Comparison of ENCODE assay signal across 13 cellular contexts in genomic region chr22:21861856-21862255, GRCh38. TPM values are rescaled to one million over a fixed set of nuclear protein-coding genes. Genes with fewer than 3 reads are reported as not detected.
DNase-seq lines count a peak whose midpoint lies in the region; ATAC-seq, FAIRE-seq and TF ChIP-seq lines count a peak whose summit lies in the region.
"Had no signal": no experiment of that assay in that cellular context is flagged by ENCODE, and none has a peak within 500 bp of the region (broad histone marks: within the 10 kb centered on the region; RNA-seq: fewer than 3 reads in every experiment).

No MANE protein-coding gene starts in this region.

- peak overlapping the region in 6 of 7 donors; percentile 32 to 69 (median 48) for H3K27ac Mint-ChIP-seq in CD4-positive, alpha-beta memory T cell
- H3K27ac Mint-ChIP-seq in IgD-negative memory B cell: peak overlapping the region; percentile 0 to 86 (median 17)
- H3K27ac Mint-ChIP-seq in naive thymus-derived CD8-positive, alpha-beta T cell: peak overlapping the region in 7 of 10 donors; percentile 26 to 93 (median 50)
- H3K27ac Mint-ChIP-seq: activated naive CD4-positive, alpha-beta T cell treated with anti-CD3 and anti-CD28 coated beads, Interleukin-2, amount 50 U/mL, for 72 hours had no signal

- H3K9ac ChIP-seq in K562 (ENCODE audit: insufficient read depth in 1 of 2, low read depth in 2 of 2, low read length in 2 of 2): no peak overlapping the region

- CTCF ChIA-PET in CD4-positive, alpha-beta memory T cell (lab: Charles Lee; ENCODE audit: partially characterized antibody): interaction anchor here (0.9 kb wide), 1 partner anchor 8 kb away, joined by 4 read pairs; no protein-coding TSS in a partner anchor
- CTCF ChIA-PET in K562 (lab: Yijun Ruan, JAX; ENCODE audit: low intra/inter-chr PET ratio): no interaction called here

- no peak overlapping the region for H3K4me3 ChIP-seq in CD4-positive, alpha-beta memory T cell (ENCODE audit: low read length in 2 of 2)
- no peak overlapping the region for H3K4me3 ChIP-seq in K562

- no TSS peak for BruUV-seq in K562 (replicated peaks; lab: Mats Ljungman, UMichigan)

- no peaks in the 10 kb centered on the region for H3K36me3 ChIP-seq in CD4-positive, alpha-beta memory T cell (ENCODE audit: insufficient read depth, low read length)
- H3K36me3 ChIP-seq in K562 (ENCODE audit: control insufficient read depth, insufficient read depth, low read length): peaks cover 71% of the 10 kb centered on the region

- no peak for TF ChIP-seq RAD21 in K562 (CRISPR knock-in tag; conservative IDR thresholded peaks at IDR 0.05 in 1 of 2, IDR thresholded peaks at IDR 0.05 in 1 of 2)

- H3K9me3 Mint-ChIP-seq in CD4-positive, alpha-beta memory T cell: peaks cover 0 to 2% (median 0%) of the 10 kb centered on the region in 8 donors
- no peaks in the 10 kb centered on the region for H3K9me3 Mint-ChIP-seq in IgD-negative memory B cell
- no peaks in the 10 kb centered on the region for H3K9me3 Mint-ChIP-seq in naive thymus-derived CD8-positive, alpha-beta T cell

- intact Hi-C loops in CD4-positive, alpha-beta memory T cell (cut with micrococcal nuclease): no loop called here
- intact Hi-C loops in K562 (cut with micrococcal nuclease): loop anchor here (10.0 kb wide), 1 partner anchor 693 kb away; the partner anchor contains the start of gene PRAME

- in situ Hi-C loops in K562 (cut with MboI): no loop called here

- H4K20me1 ChIP-seq in K562 (replicated peaks; ENCODE audit: control insufficient read depth, insufficient read depth, low read length): peaks cover 97% of the 10 kb centered on the region

- TF ChIP-seq POLR2A in K562 (conservative IDR thresholded peaks at IDR 0.05): no peak

- H3K79me2 ChIP-seq in K562 (ENCODE audit: control insufficient read depth, insufficient read depth, low read length): peaks cover 100% of the 10 kb centered on the region

- H3K27me3 Mint-ChIP-seq in CD4-positive, alpha-beta memory T cell: no peaks in the 10 kb centered on the region
- no peaks in the 10 kb centered on the region for H3K27me3 Mint-ChIP-seq in IgD-negative memory B cell
- no peaks in the 10 kb centered on the region for H3K27me3 Mint-ChIP-seq in naive thymus-derived CD8-positive, alpha-beta T cell

- no peak for TF ChIP-seq EP300 in K562 (IDR thresholded peaks at IDR 0.05; ENCODE audit: low read length)

- H3K4me3 Mint-ChIP-seq in CD4-positive, alpha-beta memory T cell: peak overlapping the region in 4 of 8 donors; percentile 6 to 65 (median 43)
- H3K4me3 Mint-ChIP-seq in IgD-negative memory B cell: peak overlapping the region in 1 of 4 donors; percentile 11
- H3K4me3 Mint-ChIP-seq in naive thymus-derived CD8-positive, alpha-beta T cell: peak overlapping the region in 9 of 10 donors; percentile 0 to 65 (median 34)

- H3K36me3 Mint-ChIP-seq in CD4-positive, alpha-beta memory T cell: peaks cover 5 to 7% of the 10 kb centered on the region in 2 donors
- H3K36me3 Mint-ChIP-seq in IgD-negative memory B cell: no peaks in the 10 kb centered on the region
- no peaks in the 10 kb centered on the region for H3K36me3 Mint-ChIP-seq in naive thymus-derived CD8-positive, alpha-beta T cell

- FAIRE-seq in K562 (lab: Jason Lieb, UNC): no peak

- H3K9me1 ChIP-seq in K562 (ENCODE audit: control insufficient read depth, insufficient read depth, low read length): peaks cover 34% of the 10 kb centered on the region

- POLR2A ChIA-PET in CD4-positive, alpha-beta memory T cell (lab: Charles Lee; ENCODE audit: partially characterized antibody): interaction anchor here (1.2 kb wide), 1 partner anchor 13 kb away, joined by 4 read pairs; no protein-coding TSS in a partner anchor
- POLR2A ChIA-PET in K562 (lab: Yijun Ruan, JAX): interaction anchor here (0.7 to 45.6 kb wide), 12 partner anchors 4 to 841 kb away, joined by 3 to 1351 read pairs (median 4); partner anchors contain the start of gene MAPK1
- POLR2A ChIA-PET in naive thymus-derived CD8-positive, alpha-beta T cell (lab: Charles Lee): interaction anchor here (0.6 kb wide), 1 partner anchor 8 kb away, joined by 3 read pairs; no protein-coding TSS in a partner anchor

- no peak overlapping the region for H2AFZ ChIP-seq in K562 (ENCODE audit: low read depth, low read length)

- peaks cover 93% of the 10 kb centered on the region for H3K4me1 ChIP-seq in CD4-positive, alpha-beta memory T cell (ENCODE audit: insufficient read depth, low read length)
- H3K4me1 ChIP-seq in K562 (replicated peaks in 1 of 2; ENCODE audit: control insufficient read depth in 2 of 2, insufficient read depth in 2 of 2, low read length in 2 of 2): peaks cover 46 to 69% of the 10 kb centered on the region in 2 experiments

- DNase-seq in CD4-positive, alpha-beta memory T cell: no peak
- no peak for DNase-seq in K562 (ENCODE audit: extremely low read depth in 1 of 4, low spot score in 3 of 4)
- DNase-seq in naive thymus-derived CD8-positive, alpha-beta T cell: no peak
- DNase-seq: activated CD4-positive, alpha-beta T cell treated with anti-CD3 and anti-CD28 coated beads, Interleukin-2, amount 50 U/mL, for 48 hours; Calu3; Karpas-422; NCI-H2081 treated with DMSO at 0.1 percent for 48 hours; right cardiac atrium had no signal

- no peaks in the 10 kb centered on the region for H3K9me3 ChIP-seq in CD4-positive, alpha-beta memory T cell (ENCODE audit: control insufficient read depth in 1 of 2, low read length in 2 of 2)
- no peaks in the 10 kb centered on the region for H3K9me3 ChIP-seq in K562 (replicated peaks; ENCODE audit: control insufficient read depth, insufficient read depth, low read depth, low read length)

- H3K4me1 Mint-ChIP-seq in CD4-positive, alpha-beta memory T cell: peaks cover 67 to 93% (median 80%) of the 10 kb centered on the region in 4 donors
- H3K4me1 Mint-ChIP-seq in IgD-negative memory B cell: peaks cover 59 to 72% (median 65%) of the 10 kb centered on the region in 3 donors
- H3K4me1 Mint-ChIP-seq in naive thymus-derived CD8-positive, alpha-beta T cell: peaks cover 52 to 92% (median 84%) of the 10 kb centered on the region in 4 donors

- H3K27me3 ChIP-seq in CD4-positive, alpha-beta memory T cell (ENCODE audit: insufficient read depth, low read length): no peaks in the 10 kb centered on the region
- no peaks in the 10 kb centered on the region for H3K27me3 ChIP-seq in K562 (ENCODE audit: control insufficient read depth in 2 of 2, insufficient read depth in 2 of 2, low read length in 2 of 2)

- H3K4me2 ChIP-seq in K562 (ENCODE audit: insufficient read depth, low read length): no peak overlapping the region

- TF ChIP-seq CTCF in K562 (IDR thresholded peaks at IDR 0.05 in 2 of 3, conservative IDR thresholded peaks at IDR 0.05 in 1 of 3; ENCODE audit: insufficient read depth in 2 of 3, low read depth in 1 of 3, low read length in 3 of 3): no peak

- ATAC-seq in K562 (0 out of 3 replicates have a peak, but pooled peaks have one; percentile 2), GM21529 (IDR thresholded peaks at IDR 0.05; ENCODE audit: unreplicated experiment) (no peak), GM21423 (IDR thresholded peaks at IDR 0.05; ENCODE audit: unreplicated experiment) (no peak), HG02588 (IDR thresholded peaks at IDR 0.05; ENCODE audit: unreplicated experiment) (no peak)
- no peak for ATAC-seq in naive thymus-derived CD8-positive, alpha-beta T cell
- ATAC-seq: activated naive CD4-positive, alpha-beta T cell treated with anti-CD3 and anti-CD28 coated beads, Interleukin-2, amount 50 U/mL, for 72 hours; right cardiac atrium had no signal

- H3K27ac ChIP-seq in CD4-positive, alpha-beta memory T cell (ENCODE audit: low read depth, low read length): no peak overlapping the region
- 0 out of 3 replicates have a peak overlapping the region, but pooled peaks have one; percentile 0 for H3K27ac ChIP-seq in K562 (ENCODE audit: extremely low read depth, low read depth, low read length)

TF ChIP-seq in K562, 482 proteins besides CTCF, POLR2A, EP300 and RAD21 (continues in another document):
- TF ChIP-seq ZFX (CRISPR knock-in tag; IDR thresholded peaks at IDR 0.05) (no peak), HDAC3 (IDR thresholded peaks at IDR 0.05; ENCODE audit: borderline replicate concordance, partially characterized antibody) (no peak), NFE2 (IDR thresholded peaks at IDR 0.05; ENCODE audit: low read depth) (no peak), NONO (IDR thresholded peaks at IDR 0.05; ENCODE audit: low read depth in 2 of 2, low read length in 1 of 2) (no peak), ZNF586 (CRISPR knock-in tag; conservative IDR thresholded peaks at IDR 0.05) (no peak), POU5F1 (IDR thresholded peaks at IDR 0.05; ENCODE audit: borderline replicate concordance, low read depth, low read length, partially characterized antibody) (no peak), FOXA1 (IDR thresholded peaks at IDR 0.05; ENCODE audit: borderline replicate concordance) (no peak), SMARCC2 (IDR thresholded peaks at IDR 0.05; ENCODE audit: low read depth) (no peak)

RNA-seq across cellular contexts. Expression of gene MAPK1, which starts 5.6 kb away (rescaled TPM):
- total RNA-seq in CD4-positive, alpha-beta memory T cell: 100 to 1,000 TPM; 114 to 117 TPM
- polyA plus RNA-seq in CD4-positive, alpha-beta memory T cell: 10 to 100 TPM; 73.8 to 81.5 TPM
- polyA plus RNA-seq in IgD-negative memory B cell (41.2 TPM), K562 (2011; rRNA removed) (381 and 575 TPM in 2 replicates), K562 (2014; fragmentation: Illumina TruSeq; extraction: Trizol) (260 and 350 TPM in 2 replicates), K562 (2014; fragmentation: Nextera tagmentation; extraction: Ambion mirVana) (10 to 100 TPM; 46.3 to 51.4 TPM), K562 (2014; rRNA removed) (146 and 212 TPM in 2 replicates)
- 220 and 305 TPM in 2 replicates for total RNA-seq in K562 (2011; cell fraction: chromatin; rRNA removed; ENCODE audit: low replicate concordance)
- total RNA-seq in K562 (2011; cell fraction: nucleolus; rRNA removed): 68.7 and 81.2 TPM in 2 replicates
- total RNA-seq in K562 (2011; cell fraction: nucleoplasm; rRNA removed): 142 and 210 TPM in 2 replicates
- total RNA-seq in K562 (2014; rRNA removed) (183 and 249 TPM in 2 replicates), K562 (2014; rRNA removed; fragmentation: Illumina TruSeq; extraction: Trizol) (319 and 370 TPM in 2 replicates), K562 (2015; rRNA removed; fragmentation: Illumina TruSeq; extraction: Trizol) (283 and 289 TPM in 2 replicates), K562 (2021) (464 and 475 TPM in 2 replicates)
- 168 and 240 TPM in 2 replicates for polyA plus RNA-seq in K562 (2011; cell fraction: cytosol; rRNA removed)
- 236 and 309 TPM in 2 replicates for polyA plus RNA-seq in K562 (2011; cell fraction: nucleus; rRNA removed)
- 233 and 368 TPM in 2 replicates for polyA plus RNA-seq in K562 (2012)
- polyA minus RNA-seq in K562 (2011; rRNA and poly(A)+ RNA removed): 295 and 429 TPM in 2 replicates
- polyA minus RNA-seq in K562 (2011; cell fraction: cytosol; rRNA and poly(A)+ RNA removed): 100 and 114 TPM in 2 replicates
- polyA minus RNA-seq in K562 (2011; cell fraction: nucleus; rRNA and poly(A)+ RNA removed): 36.5 and 66.6 TPM in 2 replicates
- 100 to 1,000 TPM; 119 TPM for total RNA-seq in naive thymus-derived CD8-positive, alpha-beta T cell
- polyA plus RNA-seq in naive thymus-derived CD8-positive, alpha-beta T cell: 10 to 100 TPM; 62.9 to 92.8 (median 78.9) TPM
